Comparison of ENCODE assay signal across 8 cellular contexts in genomic region chr11:75275581-75275980, GRCh38. TPM values are rescaled to one million over a fixed set of nuclear protein-coding genes. Genes with fewer than 3 reads are reported as not detected.
A peak's percentile ranks its signal among the peaks of the same experiment; 100 is the strongest.
DNase-seq lines count a peak whose midpoint lies in the region; ATAC-seq and TF ChIP-seq lines count a peak whose summit lies in the region.

No MANE protein-coding gene starts in this region.

- H3K4me1 ChIP-seq in gastroesophageal sphincter: peaks cover 0 to 12% (median 4%) of the 10 kb centered on the region in 3 donors

- H3K4me3 ChIP-seq in gastroesophageal sphincter: no peak overlapping the region

- DNase-seq in NCI-H82 (lab: John Stamatoyannopoulos, UW) (peak; percentile 76), left cardiac atrium (peak; percentile 53), NOMO-1 (lab: John Stamatoyannopoulos, UW; ENCODE audit: unreplicated experiment in 2 of 2) (no peak), cortex of kidney (lab: John Stamatoyannopoulos, UW) (no peak)
- DNase-seq in activated CD8-positive, alpha-beta memory T cell treated with anti-CD3 and anti-CD28 coated beads for 4 hours (ENCODE audit: low read depth in 2 of 2): peak; percentile 31 to 52
- DNase-seq in stimulated activated CD4-positive, alpha-beta T cell treated with anti-CD3 and anti-CD28 coated beads, TNF-alpha, amount 100 ng/mL, for 1 hour (ENCODE audit: low read depth in 3 of 3, low spot score in 1 of 3): peak; percentile 31 to 58 (median 56)

- TF ChIP-seq POLR2A in GM18505 (IDR thresholded peaks at IDR 0.05; ENCODE audit: borderline replicate concordance, extremely low read depth, insufficient read depth, insufficient read length) (no peak), gastroesophageal sphincter (IDR thresholded peaks at IDR 0.05) (no peak)

- H3K36me3 ChIP-seq in gastroesophageal sphincter: peaks cover 3 to 98% of the 10 kb centered on the region in 2 donors

- 60% methylated on average over 6 of the region's 6 CpGs; no CpG with 5 or more reads in 1 of the 2 donors for WGBS in gastroesophageal sphincter (ENCODE audit: low coverage in 1 of 2), 2 donors

- intact Hi-C loops in left cardiac atrium (cut with DNase I): no loop called here

- ATAC-seq in left cardiac atrium (no peak), GM18505 (IDR thresholded peaks at IDR 0.05; ENCODE audit: unreplicated experiment) (no peak), gastroesophageal sphincter (no peak)

- no peak for TF ChIP-seq CTCF in gastroesophageal sphincter (IDR thresholded peaks at IDR 0.05)

- H3K27me3 ChIP-seq in gastroesophageal sphincter: no peaks in the 10 kb centered on the region

- no peak for TF ChIP-seq EP300 in gastroesophageal sphincter (IDR thresholded peaks at IDR 0.05)

- H3K9me3 ChIP-seq in gastroesophageal sphincter: no peaks in the 10 kb centered on the region

- no peak overlapping the region for H3K27ac ChIP-seq in gastroesophageal sphincter

RNA-seq across cellular contexts. Expression of gene TPBGL, which starts 35.0 kb away (rescaled TPM):
- total RNA-seq in left cardiac atrium: under 1 TPM; 0.21 to 0.42 TPM
- under 1 TPM in 2 of 4 donors, not detected in 2; 0.13 to 0.31 TPM for total RNA-seq in gastroesophageal sphincter

Comparison
In these comparisons a context has a peak if more than half of its experiments do, and no peak if none do; other contexts are left out.
1. DNase-seq: peak in NCI-H82 (single experiment), activated CD8-positive, alpha-beta memory T cell treated with anti-CD3 and anti-CD28 coated beads for 4 hours (2 of 2), left cardiac atrium (single experiment) and stimulated activated CD4-positive, alpha-beta T cell treated with anti-CD3 and anti-CD28 coated beads, TNF-alpha, amount 100 ng/mL, for 1 hour (3 of 3); none in NOMO-1 (0 of 2) and cortex of kidney (single experiment).